8 cellular contexts compared by ENCODE assay signal in the genomic region with DNA sequence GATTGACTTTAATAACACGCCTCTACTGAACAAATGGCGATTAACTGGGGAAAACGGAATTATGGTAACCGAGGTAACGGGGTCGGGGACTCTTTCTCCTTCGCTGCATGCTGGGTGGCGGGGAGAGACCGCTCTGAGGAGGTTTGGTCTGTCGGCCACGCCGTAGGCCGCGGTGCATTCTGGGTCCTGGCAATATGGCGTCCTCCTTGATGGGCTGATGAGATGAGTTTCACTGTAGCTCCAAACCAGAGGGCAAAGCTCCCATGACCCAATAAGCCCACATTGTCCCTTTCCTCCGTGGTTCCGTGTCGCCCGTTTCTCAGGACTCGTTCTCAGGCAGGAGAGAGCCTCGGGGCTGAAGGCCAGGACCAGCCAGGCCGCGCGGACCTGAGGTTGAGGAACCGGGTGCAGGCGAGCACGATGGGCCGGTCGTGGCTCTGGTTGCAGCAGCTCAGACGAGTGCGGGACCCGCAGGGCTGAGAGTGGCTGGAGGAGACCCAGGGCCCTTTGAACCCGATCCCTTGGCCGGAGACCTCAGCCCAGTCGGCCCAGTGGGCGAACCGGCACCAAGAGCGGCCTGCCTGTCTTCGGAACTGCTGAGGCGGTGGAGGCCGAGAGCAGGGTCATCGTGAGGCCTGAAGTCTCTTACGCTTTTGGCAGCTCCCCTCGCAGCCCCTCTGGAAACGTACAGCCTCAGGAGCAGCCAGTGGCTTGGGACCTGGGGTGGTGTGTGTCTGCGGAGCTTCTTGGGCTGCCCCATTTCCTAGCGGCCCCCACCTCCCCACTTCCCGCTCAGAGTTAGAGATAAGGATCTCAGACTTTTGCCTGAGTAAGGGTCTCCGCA. TPM values are rescaled to one million over a fixed set of nuclear protein-coding genes. Genes with fewer than 3 reads are reported as not detected.
DNase-seq lines count a peak whose midpoint lies in the region; ATAC-seq and TF ChIP-seq lines count a peak whose summit lies in the region.

A gene with protein sequence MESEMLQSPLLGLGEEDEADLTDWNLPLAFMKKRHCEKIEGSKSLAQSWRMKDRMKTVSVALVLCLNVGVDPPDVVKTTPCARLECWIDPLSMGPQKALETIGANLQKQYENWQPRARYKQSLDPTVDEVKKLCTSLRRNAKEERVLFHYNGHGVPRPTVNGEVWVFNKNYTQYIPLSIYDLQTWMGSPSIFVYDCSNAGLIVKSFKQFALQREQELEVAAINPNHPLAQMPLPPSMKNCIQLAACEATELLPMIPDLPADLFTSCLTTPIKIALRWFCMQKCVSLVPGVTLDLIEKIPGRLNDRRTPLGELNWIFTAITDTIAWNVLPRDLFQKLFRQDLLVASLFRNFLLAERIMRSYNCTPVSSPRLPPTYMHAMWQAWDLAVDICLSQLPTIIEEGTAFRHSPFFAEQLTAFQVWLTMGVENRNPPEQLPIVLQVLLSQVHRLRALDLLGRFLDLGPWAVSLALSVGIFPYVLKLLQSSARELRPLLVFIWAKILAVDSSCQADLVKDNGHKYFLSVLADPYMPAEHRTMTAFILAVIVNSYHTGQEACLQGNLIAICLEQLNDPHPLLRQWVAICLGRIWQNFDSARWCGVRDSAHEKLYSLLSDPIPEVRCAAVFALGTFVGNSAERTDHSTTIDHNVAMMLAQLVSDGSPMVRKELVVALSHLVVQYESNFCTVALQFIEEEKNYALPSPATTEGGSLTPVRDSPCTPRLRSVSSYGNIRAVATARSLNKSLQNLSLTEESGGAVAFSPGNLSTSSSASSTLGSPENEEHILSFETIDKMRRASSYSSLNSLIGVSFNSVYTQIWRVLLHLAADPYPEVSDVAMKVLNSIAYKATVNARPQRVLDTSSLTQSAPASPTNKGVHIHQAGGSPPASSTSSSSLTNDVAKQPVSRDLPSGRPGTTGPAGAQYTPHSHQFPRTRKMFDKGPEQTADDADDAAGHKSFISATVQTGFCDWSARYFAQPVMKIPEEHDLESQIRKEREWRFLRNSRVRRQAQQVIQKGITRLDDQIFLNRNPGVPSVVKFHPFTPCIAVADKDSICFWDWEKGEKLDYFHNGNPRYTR (N-terminal part only) (plus strand): TSS at position 184 of the 844 bp plus-strand sequence. CDS start 792 bp downstream, outside the sequence.

- peak within 1 kb of the TSS; percentile 57 for H3K27ac ChIP-seq in AG04450 (ENCODE audit: low read depth, low read length)

- H3K4me3 ChIP-seq in AG04450 (ENCODE audit: low read depth, low read length), result peak within 1 kb of the TSS; percentile 95

- CTCF ChIA-PET in AG04450 (lab: Charles Lee), result no interaction called here

- peak; percentile 56 for DNase-seq in AG04450 (ENCODE audit: low read depth, low spot score)
- DNase-seq in HuH-7 (ENCODE audit: low spot score), result peak; percentile 97
- DNase-seq in OCI-M1 (lab: John Stamatoyannopoulos, UW), result peak; percentile 94
- DNase-seq in activated T-cell treated with anti-CD3 and anti-CD28 coated beads for 1 hour (ENCODE audit: low read depth), result peak; percentile 86
- peak; percentile 94 for DNase-seq in epidermal melanocyte (ENCODE audit: insufficient read length, low spot score)
- peak; percentile 94 for DNase-seq in midbrain (lab: John Stamatoyannopoulos, UW)
- DNase-seq in stimulated activated CD8-positive, alpha-beta memory T cell treated with anti-CD3 and anti-CD28 coated beads, Interleukin-15, amount 100 ng/mL, for 4 hours (ENCODE audit: low read depth in 2 of 2), result peak; percentile 74 to 86

- no peaks in the 10 kb centered on the region for H3K9me3 ChIP-seq in AG04450 (ENCODE audit: control insufficient read depth, insufficient read depth, low read length)

- POLR2A ChIA-PET in AG04450 (lab: Yijun Ruan, JAX), result no interaction called here

- no peak for TF ChIP-seq CTCF in AG04450 (IDR thresholded peaks at IDR 0.05; ENCODE audit: low read depth, low read length)

- peak; percentile 79 for ATAC-seq in GM19023 (IDR thresholded peaks at IDR 0.05; ENCODE audit: unreplicated experiment)

- H3K27me3 ChIP-seq in AG04450 (ENCODE audit: control insufficient read depth, insufficient read depth, low read length), result no peaks in the 10 kb centered on the region

RNA-seq across cellular contexts. Expression of the gene that starts here (rescaled TPM):
- polyA plus RNA-seq in AG04450 (2011; rRNA removed), result 6.2 and 8.6 TPM in 2 replicates
- 12.6 and 21.3 TPM in 2 replicates for polyA minus RNA-seq in AG04450 (2011; rRNA and poly(A)+ RNA removed)

Comparison
In these comparisons a context has a peak if more than half of its experiments do, and no peak if none do; other contexts are left out.
1. Peak in every context shown above with its lines: DNase-seq, ATAC-seq, H3K4me3 ChIP-seq and H3K27ac ChIP-seq.